In genomic region chr7:32524631-32525030, GRCh38 we compare ENCODE assay signal across 1 cellular context.
TF ChIP-seq lines count a peak whose summit lies in the region.

No MANE protein-coding gene starts in this region.

TF ChIP-seq in WTC11, 78 proteins besides CTCF, POLR2A, EP300 and RAD21 (continued from another document):
- TF ChIP-seq AFF4 (CRISPR knock-in tag; IDR thresholded peaks at IDR 0.05; ENCODE audit: borderline replicate concordance) (no peak), TP53 (CRISPR knock-in tag; IDR thresholded peaks at IDR 0.05) (no peak), GABPB1 (CRISPR knock-in tag; IDR thresholded peaks at IDR 0.05) (no peak), NFATC4 (CRISPR knock-in tag; IDR thresholded peaks at IDR 0.05) (no peak), CREM (CRISPR knock-in tag; IDR thresholded peaks at IDR 0.05) (no peak), NR1H2 (CRISPR knock-in tag; IDR thresholded peaks at IDR 0.05) (no peak)
